8 cellular contexts compared by ENCODE assay signal in the genomic region with DNA sequence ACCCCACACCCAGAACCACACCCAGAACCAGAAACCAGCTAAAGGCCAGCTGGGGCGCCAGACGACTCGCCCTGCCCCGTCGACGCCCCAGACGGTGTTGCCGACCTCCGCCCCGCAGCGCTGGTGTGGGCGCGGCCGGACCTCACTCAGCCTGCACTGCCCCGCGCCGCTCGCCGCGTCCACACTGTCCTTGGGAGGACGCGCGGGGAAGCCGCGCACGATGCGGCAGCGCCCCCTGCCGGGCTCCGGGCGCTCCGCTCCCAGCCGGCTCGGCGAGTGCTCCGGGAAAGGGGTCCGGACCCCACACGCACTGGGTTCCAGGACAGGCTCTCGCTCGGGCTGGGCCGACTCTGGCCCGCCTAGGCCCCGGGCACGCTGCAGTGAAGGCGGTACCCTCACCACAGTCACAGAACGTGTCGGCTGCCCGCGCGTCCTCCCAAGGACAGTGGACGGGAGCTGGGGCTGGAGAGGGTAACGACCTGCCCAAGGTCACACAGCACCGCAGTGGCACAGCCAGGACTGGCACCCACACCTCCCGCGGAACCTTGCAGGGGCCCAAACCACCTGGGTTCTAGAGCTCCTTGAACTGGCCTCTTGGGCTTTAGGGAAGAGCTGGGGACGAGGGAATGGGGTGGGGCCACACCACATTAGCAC.
DNase-seq lines count a peak whose midpoint lies in the region; ATAC-seq, FAIRE-seq and TF ChIP-seq lines count a peak whose summit lies in the region.

No MANE protein-coding gene starts in this region.

- H3K4me3 ChIP-seq in hepatocyte, result peak overlapping the region; percentile 45
- H3K4me3 ChIP-seq in prostate gland, result peak overlapping the region; percentile 18 to 23
- no peak overlapping the region for H3K4me3 ChIP-seq in BE2C (ENCODE audit: low read depth, low read length)

- intact Hi-C loops in prostate gland (cut with DNase I), result loop anchor here (5.0 kb wide), 1 partner anchor 581 kb away; no protein-coding TSS in a partner anchor

- no peak for FAIRE-seq in D721Med (lab: Jason Lieb, UNC)

- H4K20me1 ChIP-seq in hepatocyte (ENCODE audit: insufficient read depth, poor library complexity, severe bottlenecking), result no peaks in the 10 kb centered on the region

- WGBS in hepatocyte (ENCODE audit: low lambda C conversion rate, missing lambda C conversion rate), result 2% methylated on average over 52 of the region's 56 CpGs
- 5% methylated on average over 49 of the region's 56 CpGs for WGBS in prostate gland

- no peaks in the 10 kb centered on the region for H3K9me3 ChIP-seq in hepatocyte (ENCODE audit: low read depth)
- no peaks in the 10 kb centered on the region for H3K9me3 ChIP-seq in prostate gland
- H3K9me3 ChIP-seq in BE2C, result no peaks in the 10 kb centered on the region

- H3K27me3 ChIP-seq in hepatocyte, result peaks cover 39% of the 10 kb centered on the region
- no peaks in the 10 kb centered on the region for H3K27me3 ChIP-seq in prostate gland (replicated peaks; ENCODE audit: insufficient read depth)
- no peaks in the 10 kb centered on the region for H3K27me3 ChIP-seq in BE2C

- H3K36me3 ChIP-seq in hepatocyte (replicated peaks; ENCODE audit: insufficient read depth, low read depth) (no peaks in the 10 kb centered on the region), prostate gland (no peaks in the 10 kb centered on the region), BE2C (no peaks in the 10 kb centered on the region)

- ATAC-seq in GM19467 (IDR thresholded peaks at IDR 0.05; ENCODE audit: unreplicated experiment) (peak; percentile 73), HG03520 (IDR thresholded peaks at IDR 0.05; ENCODE audit: unreplicated experiment) (peak; percentile 76)

- H2AFZ ChIP-seq in hepatocyte, result peak overlapping the region; percentile 87

- H3K79me2 ChIP-seq in hepatocyte, result no peaks in the 10 kb centered on the region

- DNase-seq in D721Med (ENCODE audit: insufficient read length, low spot score) (peak; percentile 75), SHP77 (lab: John Stamatoyannopoulos, UW) (peak; percentile 51 to 82), hepatocyte (ENCODE audit: low spot score) (peak; percentile 84), prostate gland (ENCODE audit: low spot score) (peak; percentile 13), BE2C (no peak)

- no peak for TF ChIP-seq POLR2A in prostate gland (IDR thresholded peaks at IDR 0.05)

- TF ChIP-seq CTCF in D721Med (IDR thresholded peaks at IDR 0.05; ENCODE audit: insufficient read depth, missing control alignments), result peak; percentile 76
- TF ChIP-seq CTCF in hepatocyte (IDR thresholded peaks at IDR 0.05; ENCODE audit: poor library complexity), result peak; percentile 83
- peak; percentile 23 to 76 (median 68) for TF ChIP-seq CTCF in prostate gland (IDR thresholded peaks at IDR 0.05)
- TF ChIP-seq CTCF in BE2C (IDR thresholded peaks at IDR 0.05; ENCODE audit: low read depth, low read length), result no peak

- peak overlapping the region; percentile 99 for H3K4me2 ChIP-seq in hepatocyte

- H3K9me2 ChIP-seq in hepatocyte (replicated peaks; ENCODE audit: insufficient read depth), result no peaks in the 10 kb centered on the region

- peak overlapping the region; percentile 92 for H3K27ac ChIP-seq in angular gyrus (ENCODE audit: low read depth, low read length)
- H3K27ac ChIP-seq in hepatocyte, result no peak overlapping the region
- no peak overlapping the region for H3K27ac ChIP-seq in prostate gland

- H3K4me1 ChIP-seq in hepatocyte (ENCODE audit: insufficient read depth) (peaks cover 8% of the 10 kb centered on the region), prostate gland (replicated peaks) (no peaks in the 10 kb centered on the region), BE2C (peaks cover 14% of the 10 kb centered on the region)
